Comparison of ENCODE assay signal across 20 cellular contexts in genomic region chr12:98601924-98602323, GRCh38.
"Had no signal": no experiment of that assay in that cellular context is flagged by ENCODE, and none has a peak within 500 bp of the region (broad histone marks: within the 10 kb centered on the region; RNA-seq: fewer than 3 reads in every experiment).

No MANE protein-coding gene starts in this region.

- H3K4me3 Mint-ChIP-seq: dendritic cell treated with granulocyte-macrophage colony-stimulating factor and Interleukin-4, amounts not matched to agents 40 ng/mL and 50 ng/mL, for 4 days had no signal

- H3K9me3 Mint-ChIP-seq: dendritic cell treated with granulocyte-macrophage colony-stimulating factor and Interleukin-4, amounts not matched to agents 40 ng/mL and 50 ng/mL, for 4 days had no signal

- DNase-seq: heart left ventricle; hippocampal formation; left colon; left ventricle myocardium superior; mesenchymal stem cell; midbrain; psoas muscle; stimulated activated CD4-positive, alpha-beta T cell treated with anti-CD3 and anti-CD28 coated beads, Interleukin-2, amount 100 ng/mL, for 24 hours; stimulated activated CD4-positive, alpha-beta T cell treated with anti-CD3 and anti-CD28 coated beads, Interleukin-4, amount 100 ng/mL, for 4 hours; stimulated activated naive CD4-positive, alpha-beta T cell; stomach; substantia nigra; transverse colon had no signal

- H3K27me3 Mint-ChIP-seq: dendritic cell treated with granulocyte-macrophage colony-stimulating factor and Interleukin-4, amounts not matched to agents 40 ng/mL and 50 ng/mL, for 4 days had no signal

- H3K4me3 ChIP-seq: heart left ventricle, lung, psoas muscle, stomach, thoracic aorta, transverse colon had no signal

- H3K9me3 ChIP-seq: heart left ventricle, neutrophil, psoas muscle, stomach, thoracic aorta, transverse colon had no signal

- H3K27ac Mint-ChIP-seq: dendritic cell treated with granulocyte-macrophage colony-stimulating factor and Interleukin-4, amounts not matched to agents 40 ng/mL and 50 ng/mL, for 4 days had no signal

- H3K27ac ChIP-seq: heart left ventricle, psoas muscle, stomach, thoracic aorta, transverse colon had no signal

- ATAC-seq: heart left ventricle, left colon, left ventricle myocardium superior, psoas muscle, sciatic nerve had no signal

- H3K27me3 ChIP-seq: heart left ventricle, neutrophil, stomach, transverse colon had no signal

- FAIRE-seq: colon, frontal cortex had no signal
